20 cellular contexts compared by ENCODE assay signal in genomic region chr18:73151086-73151485, GRCh38.
"Had no signal": no experiment of that assay in that cellular context is flagged by ENCODE, and none has a peak within 500 bp of the region (broad histone marks: within the 10 kb centered on the region; RNA-seq: fewer than 3 reads in every experiment).

No MANE protein-coding gene starts in this region.

- DNase-seq: activated B cell treated with CpG ODN at 0.5 μM for 24 hours; activated CD4-positive, alpha-beta T cell treated with anti-CD3 and anti-CD28 coated beads for 1 hour; activated CD4-positive, alpha-beta T cell treated with anti-CD3 and anti-CD28 coated beads, Interleukin-2, amount 10 ng/mL, durations not matched to agents 24 days and 14 days; activated CD4-positive, alpha-beta T cell treated with anti-CD3 and anti-CD28 coated beads, Interleukin-2, amount 50 U/mL, for 48 hours; activated CD8-positive, alpha-beta memory T cell treated with anti-CD3 and anti-CD28 coated beads, Interleukin-2, amount 10 ng/mL, durations not matched to agents 7 days and 5 days; activated effector memory CD4-positive, alpha-beta T cell treated with anti-CD3 and anti-CD28 coated beads, Interleukin-2, amount 50 U/mL, for 16 hours; activated naive CD4-positive, alpha-beta T cell treated with Interleukin-2 at 50 U/mL for 16 hours; activated naive CD8-positive, alpha-beta T cell treated with anti-CD3 and anti-CD28 coated beads, Interleukin-2, amount 50 U/mL, for 24 hours; activated T-cell treated with anti-CD3 and anti-CD28 coated beads, Interleukin-2, amount 50 U/mL, for 24 hours; NCI-H1105 treated with DMSO at 0.1 percent for 48 hours; NCI-H1436 treated with DMSO at 0.1 percent for 48 hours; NCI-H187; NCI-H2081 treated with DMSO at 0.1 percent for 48 hours; NCI-H446; NCI-H524; PC-9; SIG-M5; T-helper 17 cell; T-helper 9 cell had no signal

- H3K9me3 Mint-ChIP-seq: activated B cell treated with CpG ODN at 0.5 μM for 24 hours; activated CD4-positive, alpha-beta T cell treated with anti-CD3 and anti-CD28 coated beads, Interleukin-2, amount 10 ng/mL, durations not matched to agents 24 days and 14 days; activated naive CD8-positive, alpha-beta T cell treated with anti-CD3 and anti-CD28 coated beads, Interleukin-2, amount 50 U/mL, for 24 hours had no signal

- H3K4me3 Mint-ChIP-seq: activated B cell treated with CpG ODN at 0.5 μM for 24 hours; activated CD4-positive, alpha-beta T cell treated with anti-CD3 and anti-CD28 coated beads, Interleukin-2, amount 10 ng/mL, durations not matched to agents 24 days and 14 days; activated CD8-positive, alpha-beta memory T cell treated with anti-CD3 and anti-CD28 coated beads, Interleukin-2, amount 10 ng/mL, durations not matched to agents 7 days and 5 days; activated naive CD8-positive, alpha-beta T cell treated with anti-CD3 and anti-CD28 coated beads, Interleukin-2, amount 50 U/mL, for 24 hours; activated T-cell treated with anti-CD3 and anti-CD28 coated beads, Interleukin-2, amount 50 U/mL, for 24 hours; T-helper 17 cell had no signal

- H3K4me3 ChIP-seq: PC-9 had no signal

- H3K27ac ChIP-seq: PC-9 had no signal

- H3K4me1 Mint-ChIP-seq: activated B cell treated with CpG ODN at 0.5 μM for 24 hours; activated CD4-positive, alpha-beta T cell treated with anti-CD3 and anti-CD28 coated beads, Interleukin-2, amount 10 ng/mL, durations not matched to agents 24 days and 14 days; activated CD8-positive, alpha-beta memory T cell treated with anti-CD3 and anti-CD28 coated beads, Interleukin-2, amount 10 ng/mL, durations not matched to agents 7 days and 5 days; activated naive CD8-positive, alpha-beta T cell treated with anti-CD3 and anti-CD28 coated beads, Interleukin-2, amount 50 U/mL, for 24 hours; T-helper 17 cell had no signal

- H3K27me3 Mint-ChIP-seq: activated B cell treated with CpG ODN at 0.5 μM for 24 hours; activated CD4-positive, alpha-beta T cell treated with anti-CD3 and anti-CD28 coated beads, Interleukin-2, amount 10 ng/mL, durations not matched to agents 24 days and 14 days; activated CD8-positive, alpha-beta memory T cell treated with anti-CD3 and anti-CD28 coated beads, Interleukin-2, amount 10 ng/mL, durations not matched to agents 7 days and 5 days; activated naive CD8-positive, alpha-beta T cell treated with anti-CD3 and anti-CD28 coated beads, Interleukin-2, amount 50 U/mL, for 24 hours; activated T-cell treated with anti-CD3 and anti-CD28 coated beads, Interleukin-2, amount 50 U/mL, for 24 hours; T-helper 17 cell had no signal

- H2AFZ ChIP-seq: PC-9 had no signal

- ATAC-seq: activated CD8-positive, alpha-beta memory T cell treated with anti-CD3 and anti-CD28 coated beads, Interleukin-2, amount 10 ng/mL, durations not matched to agents 7 days and 5 days; activated naive CD4-positive, alpha-beta T cell treated with anti-CD3 and anti-CD28 coated beads, Interleukin-2, amount 50 U/mL, for 72 hours; activated naive CD8-positive, alpha-beta T cell treated with anti-CD3 and anti-CD28 coated beads, Interleukin-2, amount 50 U/mL, for 24 hours; T-helper 17 cell had no signal

- H3K27ac Mint-ChIP-seq: activated B cell treated with CpG ODN at 0.5 μM for 24 hours; activated CD4-positive, alpha-beta T cell treated with anti-CD3 and anti-CD28 coated beads, Interleukin-2, amount 10 ng/mL, durations not matched to agents 24 days and 14 days; activated CD8-positive, alpha-beta memory T cell treated with anti-CD3 and anti-CD28 coated beads, Interleukin-2, amount 10 ng/mL, durations not matched to agents 7 days and 5 days; activated naive CD4-positive, alpha-beta T cell treated with anti-CD3 and anti-CD28 coated beads, Interleukin-2, amount 50 U/mL, for 72 hours; activated naive CD8-positive, alpha-beta T cell treated with anti-CD3 and anti-CD28 coated beads, Interleukin-2, amount 50 U/mL, for 24 hours; activated T-cell treated with anti-CD3 and anti-CD28 coated beads, Interleukin-2, amount 50 U/mL, for 24 hours; T-helper 17 cell had no signal

- H3K36me3 Mint-ChIP-seq: activated CD8-positive, alpha-beta memory T cell treated with anti-CD3 and anti-CD28 coated beads, Interleukin-2, amount 10 ng/mL, durations not matched to agents 7 days and 5 days; activated naive CD4-positive, alpha-beta T cell treated with anti-CD3 and anti-CD28 coated beads, Interleukin-2, amount 50 U/mL, for 72 hours had no signal

- H3K4me2 ChIP-seq: PC-9 had no signal
